In the genomic region with DNA sequence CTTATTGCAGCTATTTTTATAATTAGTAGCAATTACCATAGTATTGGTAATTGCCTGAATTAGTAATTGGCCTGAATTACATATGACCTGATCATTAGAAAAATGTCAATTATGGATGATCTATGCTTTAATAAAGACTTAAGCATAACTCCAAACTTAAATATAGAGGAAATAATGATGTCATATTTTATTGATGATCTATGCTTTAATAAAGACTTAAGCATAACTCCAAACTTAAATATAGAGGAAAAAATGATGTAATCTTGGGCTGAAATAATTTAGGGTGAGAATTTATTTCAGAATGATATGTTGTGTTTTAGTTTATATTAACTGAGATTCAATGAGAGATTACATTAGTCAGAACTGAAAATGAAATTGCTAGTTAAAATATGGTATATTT, we compare ENCODE assay signal across 23 cellular contexts.
DNase-seq lines count a peak whose midpoint lies in the region; ATAC-seq, FAIRE-seq and TF ChIP-seq lines count a peak whose summit lies in the region.
"Had no signal": no experiment of that assay in that cellular context is flagged by ENCODE, and none has a peak within 500 bp of the region (broad histone marks: within the 10 kb centered on the region; RNA-seq: fewer than 3 reads in every experiment).

No MANE protein-coding gene starts in this region.

- SMC1A ChIA-PET in GM12878 (lab: Charles Lee; ENCODE audit: uncharacterized antibody, unreplicated experiment): no interaction called here

- in situ Hi-C loops in GM12878 (cut with MboI): no loop called here

- RAD21 ChIA-PET in GM12878 (lab: Charles Lee; ENCODE audit: unreplicated experiment): no interaction called here

- CTCF ChIA-PET in A549 (lab: Yijun Ruan, JAX) (no interaction called here), GM12878 (lab: Yijun Ruan, JAX) (no interaction called here)

- H3K9ac ChIP-seq in GM12878 (ENCODE audit: control insufficient read depth, insufficient read depth, low read length): no peak overlapping the region
- H3K9ac ChIP-seq: BLaER1 treated with 17β-estradiol and CSF1 and Interleukin-3, amounts not matched to agents 10 nM and 100 nM had no signal

- no peak overlapping the region for H3K4me3 ChIP-seq in A549
- no peak overlapping the region for H3K4me3 ChIP-seq in GM12878
- H3K4me3 ChIP-seq: BLaER1 treated with 17β-estradiol and CSF1 and Interleukin-3, amounts not matched to agents 10 nM and 100 nM had no signal

- no TSS peak for BruUV-seq in GM12878 (replicated peaks; lab: Mats Ljungman, UMichigan)

- H3K4me2 ChIP-seq in A549: no peak overlapping the region
- H3K4me2 ChIP-seq in GM12878 (ENCODE audit: control insufficient read depth, insufficient read depth): no peak overlapping the region
- H3K4me2 ChIP-seq: BLaER1 treated with 17β-estradiol and CSF1 and Interleukin-3, amounts not matched to agents 10 nM and 100 nM had no signal

- H2AFZ ChIP-seq in GM12878 (ENCODE audit: control insufficient read depth, low read depth, low read length): no peak overlapping the region

- FAIRE-seq in A549 (lab: Jason Lieb, UNC): peak; percentile 43
- FAIRE-seq in G401.6 (lab: Jason Lieb, UNC): peak; percentile 68
- FAIRE-seq in GM12878 (lab: Jason Lieb, UNC): no peak
- FAIRE-seq: A204.1, GM12892, GM18507 had no signal

- DNase-seq in A549 (ENCODE audit: low read depth in 1 of 2, low spot score in 1 of 2) (no peak), GM12878 (ENCODE audit: low read depth, low spot score) (no peak), RKO (ENCODE audit: low spot score) (no peak), GM20000 (ENCODE audit: low spot score) (no peak)
- DNase-seq: 8988T; AML-193; CD4-positive, alpha-beta memory T cell; CD8-positive, alpha-beta memory T cell; COR-L47; DMS 273 treated with DMSO at 0.1 percent for 48 hours; DMS153; DMS53; DMS79; DND-41; EL; GF-D8 had no signal

- H3K9me3 ChIP-seq in A549 (no peaks in the 10 kb centered on the region), GM12878 (replicated peaks; ENCODE audit: control insufficient read depth, insufficient read depth, low read length) (no peaks in the 10 kb centered on the region)

- TF ChIP-seq EP300 in A549 (IDR thresholded peaks at IDR 0.05): no peak
- TF ChIP-seq EP300 in GM12878 (IDR thresholded peaks at IDR 0.05; ENCODE audit: borderline replicate concordance in 1 of 2, control insufficient read depth in 1 of 2, low read depth in 2 of 2, low read length in 2 of 2): no peak

- no peaks in the 10 kb centered on the region for H4K20me1 ChIP-seq in GM12878 (ENCODE audit: control insufficient read depth, insufficient read depth)
- H4K20me1 ChIP-seq: BLaER1 treated with 17β-estradiol and CSF1 and Interleukin-3, amounts not matched to agents 10 nM and 100 nM had no signal

- no peaks in the 10 kb centered on the region for H3K4me1 ChIP-seq in A549
- H3K4me1 ChIP-seq in GM12878 (ENCODE audit: control insufficient read depth, insufficient read depth, low read length): no peaks in the 10 kb centered on the region
- H3K4me1 ChIP-seq: BLaER1 treated with 17β-estradiol and CSF1 and Interleukin-3, amounts not matched to agents 10 nM and 100 nM had no signal

- POLR2A ChIA-PET in A549 (lab: Yijun Ruan, JAX): no interaction called here
- POLR2A ChIA-PET in GM12878 (lab: Charles Lee): no interaction called here

- no peak for TF ChIP-seq POLR2A in A549 (IDR thresholded peaks at IDR 0.05; ENCODE audit: low read length)
- TF ChIP-seq POLR2A in GM12878 (IDR thresholded peaks at IDR 0.05; ENCODE audit: low read depth, low read length): no peak

- intact Hi-C loops in GM12878 (cut with micrococcal nuclease; ENCODE audit: unreplicated experiment): no loop called here

- TF ChIP-seq RAD21 in A549 (conservative IDR thresholded peaks at IDR 0.05 in 1 of 2, IDR thresholded peaks at IDR 0.05 in 1 of 2) (no peak), GM12878 (IDR thresholded peaks at IDR 0.05; ENCODE audit: insufficient read depth, low read depth, low read length) (no peak)

- no peaks in the 10 kb centered on the region for H3K36me3 ChIP-seq in GM12878 (ENCODE audit: control insufficient read depth in 2 of 2, insufficient read depth in 2 of 2, low read length in 1 of 2)
- H3K36me3 ChIP-seq: BLaER1 treated with 17β-estradiol and CSF1 and Interleukin-3, amounts not matched to agents 10 nM and 100 nM had no signal

- TF ChIP-seq CTCF in A549 (IDR thresholded peaks at IDR 0.05): no peak
- no peak for TF ChIP-seq CTCF in GM12878 (IDR thresholded peaks at IDR 0.05 in 2 of 3, conservative IDR thresholded peaks at IDR 0.05 in 1 of 3; ENCODE audit: control insufficient read depth in 2 of 3, extremely low read depth in 1 of 3, insufficient read depth in 1 of 3, low read depth in 3 of 3, low read length in 3 of 3)
- no peak for TF ChIP-seq CTCF in GM20000 (IDR thresholded peaks at IDR 0.05; ENCODE audit: extremely low read depth, missing control alignments)

- ATAC-seq in A549: no peak
- ATAC-seq in GM12878: no peak
- no peak for ATAC-seq in HG02852 (IDR thresholded peaks at IDR 0.05; ENCODE audit: unreplicated experiment)

- no peaks in the 10 kb centered on the region for H3K79me2 ChIP-seq in GM12878 (ENCODE audit: control insufficient read depth, insufficient read depth, low read length)

- no peaks in the 10 kb centered on the region; a peak in 1 of 4 replicates for H3K27me3 ChIP-seq in GM12878 (replicated peaks in 1 of 2; ENCODE audit: control insufficient read depth in 2 of 2, insufficient read depth in 2 of 2, low read length in 1 of 2)
- H3K27me3 ChIP-seq: BLaER1 treated with 17β-estradiol and CSF1 and Interleukin-3, amounts not matched to agents 10 nM and 100 nM had no signal

- H3K27ac ChIP-seq in A549 (no peak overlapping the region), GM12878 (ENCODE audit: control insufficient read depth, insufficient read depth) (no peak overlapping the region)
- H3K27ac ChIP-seq: BLaER1 treated with 17β-estradiol and CSF1 and Interleukin-3, amounts not matched to agents 10 nM and 100 nM; C4-2B had no signal

TF ChIP-seq in A549, 52 proteins besides CTCF, POLR2A, EP300 and RAD21:
- TF ChIP-seq TP53 (CRISPR knock-in tag; IDR thresholded peaks at IDR 0.05): no peak
- TF ChIP-seq HDAC2 (IDR thresholded peaks at IDR 0.05): no peak
- TF ChIP-seq, protein P1, sequence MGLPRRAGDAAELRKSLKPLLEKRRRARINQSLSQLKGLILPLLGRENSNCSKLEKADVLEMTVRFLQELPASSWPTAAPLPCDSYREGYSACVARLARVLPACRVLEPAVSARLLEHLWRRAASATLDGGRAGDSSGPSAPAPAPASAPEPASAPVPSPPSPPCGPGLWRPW (IDR thresholded peaks at IDR 0.05): no peak
- no peak for TF ChIP-seq CHD4 (IDR thresholded peaks at IDR 0.05; ENCODE audit: borderline replicate concordance)
- TF ChIP-seq, protein P2, sequence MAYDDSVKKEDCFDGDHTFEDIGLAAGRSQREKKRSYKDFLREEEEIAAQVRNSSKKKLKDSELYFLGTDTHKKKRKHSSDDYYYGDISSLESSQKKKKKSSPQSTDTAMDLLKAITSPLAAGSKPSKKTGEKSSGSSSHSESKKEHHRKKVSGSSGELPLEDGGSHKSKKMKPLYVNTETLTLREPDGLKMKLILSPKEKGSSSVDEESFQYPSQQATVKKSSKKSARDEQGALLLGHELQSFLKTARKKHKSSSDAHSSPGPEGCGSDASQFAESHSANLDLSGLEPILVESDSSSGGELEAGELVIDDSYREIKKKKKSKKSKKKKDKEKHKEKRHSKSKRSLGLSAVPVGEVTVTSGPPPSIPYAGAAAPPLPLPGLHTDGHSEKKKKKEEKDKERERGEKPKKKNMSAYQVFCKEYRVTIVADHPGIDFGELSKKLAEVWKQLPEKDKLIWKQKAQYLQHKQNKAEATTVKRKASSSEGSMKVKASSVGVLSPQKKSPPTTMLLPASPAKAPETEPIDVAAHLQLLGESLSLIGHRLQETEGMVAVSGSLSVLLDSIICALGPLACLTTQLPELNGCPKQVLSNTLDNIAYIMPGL (CRISPR knock-in tag; IDR thresholded peaks at IDR 0.05; ENCODE audit: borderline replicate concordance): no peak
TF ChIP-seq in A549: peak in this region for 0.

TF ChIP-seq in GM12878, 131 proteins besides CTCF, POLR2A, EP300 and RAD21:
- TF ChIP-seq, protein P3, sequence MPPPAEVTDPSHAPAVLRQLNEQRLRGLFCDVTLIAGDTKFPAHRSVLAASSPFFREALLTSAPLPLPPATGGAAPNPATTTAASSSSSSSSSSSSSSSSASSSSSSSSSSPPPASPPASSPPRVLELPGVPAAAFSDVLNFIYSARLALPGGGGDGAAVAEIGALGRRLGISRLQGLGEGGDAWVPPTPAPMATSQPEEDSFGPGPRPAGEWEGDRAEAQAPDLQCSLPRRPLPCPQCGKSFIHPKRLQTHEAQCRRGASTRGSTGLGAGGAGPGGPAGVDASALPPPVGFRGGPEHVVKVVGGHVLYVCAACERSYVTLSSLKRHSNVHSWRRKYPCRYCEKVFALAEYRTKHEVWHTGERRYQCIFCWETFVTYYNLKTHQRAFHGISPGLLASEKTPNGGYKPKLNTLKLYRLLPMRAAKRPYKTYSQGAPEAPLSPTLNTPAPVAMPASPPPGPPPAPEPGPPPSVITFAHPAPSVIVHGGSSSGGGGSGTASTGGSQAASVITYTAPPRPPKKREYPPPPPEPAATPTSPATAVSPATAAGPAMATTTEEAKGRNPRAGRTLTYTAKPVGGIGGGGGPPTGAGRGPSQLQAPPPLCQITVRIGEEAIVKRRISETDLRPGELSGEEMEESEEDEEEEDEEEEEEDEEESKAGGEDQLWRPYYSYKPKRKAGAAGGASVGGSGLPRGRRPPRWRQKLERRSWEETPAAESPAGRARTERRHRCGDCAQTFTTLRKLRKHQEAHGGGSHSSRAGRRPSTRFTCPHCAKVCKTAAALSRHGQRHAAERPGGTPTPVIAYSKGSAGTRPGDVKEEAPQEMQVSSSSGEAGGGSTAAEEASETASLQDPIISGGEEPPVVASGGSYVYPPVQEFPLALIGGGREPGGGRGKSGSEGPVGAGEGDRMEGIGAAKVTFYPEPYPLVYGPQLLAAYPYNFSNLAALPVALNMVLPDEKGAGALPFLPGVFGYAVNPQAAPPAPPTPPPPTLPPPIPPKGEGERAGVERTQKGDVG (CRISPR knock-in tag; IDR thresholded peaks at IDR 0.05): no peak
- 0 out of 2 replicates have a peak, but pooled peaks have one; percentile 18 for TF ChIP-seq ATF7 (IDR thresholded peaks at IDR 0.05; ENCODE audit: low read depth)
